ENCODE assay signal across 32 cellular contexts in genomic region chr6:110712238-110712637, GRCh38.
"Had no signal": no experiment of that assay in that cellular context is flagged by ENCODE, and none has a peak within 500 bp of the region (broad histone marks: within the 10 kb centered on the region; RNA-seq: fewer than 3 reads in every experiment).

No MANE protein-coding gene starts in this region.

- FAIRE-seq: astrocyte, bronchial epithelial cell had no signal

- H3K9me3 Mint-ChIP-seq: activated CD4-positive, alpha-beta memory T cell treated with anti-CD3 and anti-CD28 coated beads for 36 hours; activated CD4-positive, alpha-beta T cell treated with anti-CD3 and anti-CD28 coated beads, Interleukin-2, amount 10 ng/mL, durations not matched to agents 24 days and 14 days; activated naive CD4-positive, alpha-beta T cell treated with anti-CD3 and anti-CD28 coated beads, Interleukin-2, amount 10 ng/mL, durations not matched to agents 7 days and 5 days; activated naive CD4-positive, alpha-beta T cell treated with anti-CD3 and anti-CD28 coated beads, Interleukin-2, amount 50 U/mL, for 72 hours; activated naive CD8-positive, alpha-beta T cell treated with anti-CD3 and anti-CD28 coated beads, Interleukin-2, amount 10 ng/mL, durations not matched to agents 7 days and 5 days; activated T-helper 1 cell treated with anti-CD3 and anti-CD28 coated beads, Interleukin-12 subunit alpha, Interleukin-12 subunit beta, Interleukin-2, Interleukin-4 antibody, amounts not matched to agents 30 ng/mL and 10 ng/mL and 1 ng/mL, durations not matched to agents 14 hours and 24 hours and 36 hours; central memory CD8-positive, alpha-beta T cell; dendritic cell treated with granulocyte-macrophage colony-stimulating factor and Interleukin-4, amounts not matched to agents 40 ng/mL and 50 ng/mL, for 4 days; endodermal cell had no signal

- H3K27me3 ChIP-seq: brain microvascular endothelial cell, dorsolateral prefrontal cortex, foreskin keratinocyte, gastrocnemius medialis, heart left ventricle had no signal

- H3K27ac Mint-ChIP-seq: activated CD4-positive, alpha-beta memory T cell treated with anti-CD3 and anti-CD28 coated beads for 36 hours; activated CD4-positive, alpha-beta T cell treated with anti-CD3 and anti-CD28 coated beads for 36 hours; activated CD4-positive, alpha-beta T cell treated with anti-CD3 and anti-CD28 coated beads, Interleukin-2, amount 10 ng/mL, durations not matched to agents 24 days and 14 days; activated CD8-positive, alpha-beta memory T cell treated with anti-CD3 and anti-CD28 coated beads, Interleukin-2, amount 10 ng/mL, durations not matched to agents 7 days and 5 days; activated CD8-positive, alpha-beta T cell treated with anti-CD3 and anti-CD28 coated beads, Interleukin-2, amount 10 ng/mL, durations not matched to agents 7 days and 5 days; activated naive CD4-positive, alpha-beta T cell treated with anti-CD3 and anti-CD28 coated beads, Interleukin-2, amount 10 ng/mL, durations not matched to agents 7 days and 5 days; activated naive CD4-positive, alpha-beta T cell treated with anti-CD3 and anti-CD28 coated beads, Interleukin-2, amount 50 U/mL, for 72 hours; activated naive CD8-positive, alpha-beta T cell treated with anti-CD3 and anti-CD28 coated beads, Interleukin-2, amount 10 ng/mL, durations not matched to agents 7 days and 5 days; activated T-helper 1 cell treated with anti-CD3 and anti-CD28 coated beads, Interleukin-12 subunit alpha, Interleukin-12 subunit beta, Interleukin-2, Interleukin-4 antibody, amounts not matched to agents 30 ng/mL and 10 ng/mL and 1 ng/mL, durations not matched to agents 14 hours and 24 hours and 36 hours; dendritic cell treated with granulocyte-macrophage colony-stimulating factor and Interleukin-4, amounts not matched to agents 40 ng/mL and 50 ng/mL, for 4 days; endodermal cell had no signal

- ATAC-seq: activated CD4-positive, alpha-beta T cell treated with anti-CD3 and anti-CD28 coated beads for 36 hours; activated CD8-positive, alpha-beta memory T cell treated with anti-CD3 and anti-CD28 coated beads, Interleukin-2, amount 10 ng/mL, durations not matched to agents 7 days and 5 days; activated CD8-positive, alpha-beta T cell treated with anti-CD3 and anti-CD28 coated beads, Interleukin-2, amount 10 ng/mL, durations not matched to agents 7 days and 5 days; activated naive CD4-positive, alpha-beta T cell treated with anti-CD3 and anti-CD28 coated beads, Interleukin-2, amount 50 U/mL, for 72 hours; esophagus mucosa; foreskin keratinocyte; gastrocnemius medialis; heart left ventricle had no signal

- H3K4me1 Mint-ChIP-seq: activated CD4-positive, alpha-beta T cell treated with anti-CD3 and anti-CD28 coated beads for 36 hours; activated CD4-positive, alpha-beta T cell treated with anti-CD3 and anti-CD28 coated beads, Interleukin-2, amount 10 ng/mL, durations not matched to agents 24 days and 14 days; activated CD8-positive, alpha-beta memory T cell treated with anti-CD3 and anti-CD28 coated beads, Interleukin-2, amount 10 ng/mL, durations not matched to agents 7 days and 5 days; activated naive CD4-positive, alpha-beta T cell treated with anti-CD3 and anti-CD28 coated beads, Interleukin-2, amount 10 ng/mL, durations not matched to agents 7 days and 5 days; activated naive CD8-positive, alpha-beta T cell treated with anti-CD3 and anti-CD28 coated beads, Interleukin-2, amount 10 ng/mL, durations not matched to agents 7 days and 5 days had no signal

- H3K9me3 ChIP-seq: gastrocnemius medialis, heart left ventricle had no signal

- H3K36me3 Mint-ChIP-seq: activated CD4-positive, alpha-beta memory T cell treated with anti-CD3 and anti-CD28 coated beads for 36 hours had no signal

- DNase-seq: activated CD4-positive, alpha-beta memory T cell treated with anti-CD3 and anti-CD28 coated beads for 36 hours; activated CD4-positive, alpha-beta T cell treated with anti-CD3 and anti-CD28 coated beads for 36 hours; activated CD4-positive, alpha-beta T cell treated with anti-CD3 and anti-CD28 coated beads, Interleukin-2, amount 10 ng/mL, durations not matched to agents 24 days and 14 days; activated CD4-positive, CD25-positive, alpha-beta regulatory T cell; activated CD4-positive, CD25-positive, alpha-beta regulatory T cell treated with anti-CD3 and anti-CD28 coated beads, Interleukin-2, amount 50 U/mL, for 72 hours; activated CD8-positive, alpha-beta memory T cell treated with anti-CD3 and anti-CD28 coated beads, Interleukin-2, amount 10 ng/mL, durations not matched to agents 7 days and 5 days; activated CD8-positive, alpha-beta memory T cell treated with anti-CD3 and anti-CD28 coated beads, Interleukin-2, amount 50 U/mL, for 4 hours; activated CD8-positive, alpha-beta T cell treated with anti-CD3 and anti-CD28 coated beads, Interleukin-2, amount 10 ng/mL, durations not matched to agents 7 days and 5 days; activated gamma-delta T cell; activated naive CD4-positive, alpha-beta T cell; activated naive CD4-positive, alpha-beta T cell treated with anti-CD3 and anti-CD28 coated beads, Interleukin-2, amount 10 ng/mL, durations not matched to agents 7 days and 5 days; activated naive CD8-positive, alpha-beta T cell treated with anti-CD3 and anti-CD28 coated beads, Interleukin-2, amount 10 ng/mL, durations not matched to agents 7 days and 5 days; activated T-cell treated with anti-CD3 and anti-CD28 coated beads, Interleukin-2, amount 50 U/mL, for 1 hour; activated T-cell treated with anti-CD3 and anti-CD28 coated beads, Interleukin-2, amount 50 U/mL, for 48 hours; anterior cingulate cortex; brain microvascular endothelial cell; dorsolateral prefrontal cortex; effector memory CD4-positive, alpha-beta T cell; endodermal cell; foreskin keratinocyte; gastrocnemius medialis; glutamatergic neuron; heart left ventricle; T-helper 2 cell had no signal

- H3K36me3 ChIP-seq: brain microvascular endothelial cell, gastrocnemius medialis, heart left ventricle had no signal

- H3K27ac ChIP-seq: brain microvascular endothelial cell, coronary artery, foreskin keratinocyte, gastrocnemius medialis, heart left ventricle had no signal

- H3K4me1 ChIP-seq: gastrocnemius medialis, heart left ventricle had no signal

- H3K4me3 ChIP-seq: coronary artery, dorsolateral prefrontal cortex, gastrocnemius medialis, heart left ventricle had no signal

- H3K4me3 Mint-ChIP-seq: activated CD4-positive, alpha-beta memory T cell treated with anti-CD3 and anti-CD28 coated beads for 36 hours; activated CD4-positive, alpha-beta T cell treated with anti-CD3 and anti-CD28 coated beads for 36 hours; activated CD4-positive, alpha-beta T cell treated with anti-CD3 and anti-CD28 coated beads, Interleukin-2, amount 10 ng/mL, durations not matched to agents 24 days and 14 days; activated CD8-positive, alpha-beta memory T cell treated with anti-CD3 and anti-CD28 coated beads, Interleukin-2, amount 10 ng/mL, durations not matched to agents 7 days and 5 days; activated CD8-positive, alpha-beta T cell treated with anti-CD3 and anti-CD28 coated beads, Interleukin-2, amount 10 ng/mL, durations not matched to agents 7 days and 5 days; activated naive CD4-positive, alpha-beta T cell treated with anti-CD3 and anti-CD28 coated beads, Interleukin-2, amount 10 ng/mL, durations not matched to agents 7 days and 5 days; activated naive CD8-positive, alpha-beta T cell treated with anti-CD3 and anti-CD28 coated beads, Interleukin-2, amount 10 ng/mL, durations not matched to agents 7 days and 5 days; activated T-helper 1 cell treated with anti-CD3 and anti-CD28 coated beads, Interleukin-12 subunit alpha, Interleukin-12 subunit beta, Interleukin-2, Interleukin-4 antibody, amounts not matched to agents 30 ng/mL and 10 ng/mL and 1 ng/mL, durations not matched to agents 14 hours and 24 hours and 36 hours; central memory CD8-positive, alpha-beta T cell; dendritic cell treated with granulocyte-macrophage colony-stimulating factor and Interleukin-4, amounts not matched to agents 40 ng/mL and 50 ng/mL, for 4 days; endodermal cell had no signal

- H3K27me3 Mint-ChIP-seq: activated CD4-positive, alpha-beta memory T cell treated with anti-CD3 and anti-CD28 coated beads for 36 hours; activated CD4-positive, alpha-beta T cell treated with anti-CD3 and anti-CD28 coated beads for 36 hours; activated CD4-positive, alpha-beta T cell treated with anti-CD3 and anti-CD28 coated beads, Interleukin-2, amount 10 ng/mL, durations not matched to agents 24 days and 14 days; activated CD8-positive, alpha-beta memory T cell treated with anti-CD3 and anti-CD28 coated beads, Interleukin-2, amount 10 ng/mL, durations not matched to agents 7 days and 5 days; activated naive CD4-positive, alpha-beta T cell treated with anti-CD3 and anti-CD28 coated beads, Interleukin-2, amount 10 ng/mL, durations not matched to agents 7 days and 5 days; activated naive CD8-positive, alpha-beta T cell treated with anti-CD3 and anti-CD28 coated beads, Interleukin-2, amount 10 ng/mL, durations not matched to agents 7 days and 5 days; central memory CD8-positive, alpha-beta T cell; dendritic cell treated with granulocyte-macrophage colony-stimulating factor and Interleukin-4, amounts not matched to agents 40 ng/mL and 50 ng/mL, for 4 days had no signal
